Comparison of ENCODE assay signal across 12 cellular contexts in the genomic region with DNA sequence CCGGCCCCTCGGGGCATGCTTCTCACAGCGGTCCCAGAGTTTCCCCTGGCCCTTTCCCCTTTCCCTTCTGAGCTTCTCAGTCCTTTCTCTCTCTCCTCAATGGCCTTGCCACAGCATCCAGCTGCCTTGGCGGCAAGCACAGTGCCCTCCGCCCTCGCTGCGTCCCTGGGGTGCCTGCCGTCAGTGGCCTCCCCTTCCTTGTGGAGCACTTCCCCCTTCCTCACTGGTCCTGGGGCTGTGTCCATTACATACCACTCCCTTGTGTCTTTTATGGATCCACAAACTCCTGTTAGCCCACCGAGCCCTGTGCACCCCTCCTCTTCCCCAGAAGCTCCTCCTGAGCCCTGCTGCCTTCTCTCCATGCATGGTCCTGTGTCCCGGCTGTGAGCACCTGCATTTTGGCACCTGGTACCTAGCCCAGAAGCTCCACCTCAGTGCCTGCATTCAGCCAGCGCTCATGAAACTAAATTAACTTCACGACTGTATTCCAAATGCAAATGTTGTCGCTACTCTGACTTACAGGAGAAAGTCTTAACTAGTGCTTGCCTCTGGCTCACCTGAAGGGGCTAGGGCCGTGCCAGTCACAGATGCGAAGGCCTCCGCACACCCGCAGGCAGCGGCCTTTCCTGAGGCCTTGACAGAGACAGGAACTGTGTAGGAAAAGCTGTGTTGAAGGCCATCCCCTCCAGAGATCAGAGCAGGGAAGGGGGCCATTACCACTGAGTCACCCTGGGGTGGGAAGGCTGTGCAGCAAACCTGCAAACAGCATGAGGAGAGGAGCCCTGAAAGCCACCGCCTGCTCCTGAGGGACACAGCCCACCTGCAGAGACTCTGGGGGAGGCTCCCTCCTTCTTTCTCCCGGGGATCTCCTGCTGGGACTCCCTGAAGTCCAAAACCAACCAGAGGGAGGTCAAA. TPM values are rescaled to one million over a fixed set of nuclear protein-coding genes. Genes with fewer than 3 reads are reported as not detected.
A peak's percentile ranks its signal among the peaks of the same experiment; 100 is the strongest.
DNase-seq lines count a peak whose midpoint lies in the region; ATAC-seq and TF ChIP-seq lines count a peak whose summit lies in the region.
"Had no signal": no experiment of that assay in that cellular context is flagged by ENCODE, and none has a peak within 500 bp of the region (broad histone marks: within the 10 kb centered on the region; RNA-seq: fewer than 3 reads in every experiment).

No MANE protein-coding gene starts in this region.

- peaks cover 39% of the 10 kb centered on the region for H3K4me1 ChIP-seq in OCI-LY3 (ENCODE audit: low read length)

- peak overlapping the region; percentile 38 for H3K4me3 ChIP-seq in OCI-LY3 (ENCODE audit: low read length)
- peak overlapping the region; percentile 15; the same call in 1 of the 2 replicates for H3K4me3 ChIP-seq in iPS-18c (ENCODE audit: insufficient read depth, low read depth, low read length)

- no peak overlapping the region for H3K4me3 Mint-ChIP-seq in activated T-cell treated with anti-CD3 and anti-CD28 coated beads, Interleukin-2, amount 50 U/mL, for 4 hours

- H3K27ac ChIP-seq in OCI-LY3 (ENCODE audit: low read length), result no peak overlapping the region
- H3K27ac ChIP-seq in temporal lobe (ENCODE audit: low read depth, low read length), result peak overlapping the region; percentile 98

- no peak for TF ChIP-seq CTCF in OCI-LY3 (IDR thresholded peaks at IDR 0.05; ENCODE audit: low read depth, low read length)

- H3K36me3 ChIP-seq in OCI-LY3 (replicated peaks; ENCODE audit: low read depth, low read length), result no peaks in the 10 kb centered on the region

- H3K4me2 ChIP-seq in OCI-LY3 (ENCODE audit: low read length), result peak overlapping the region; percentile 61

- H3K4me1 Mint-ChIP-seq in activated T-cell treated with anti-CD3 and anti-CD28 coated beads, Interleukin-2, amount 50 U/mL, for 4 hours (ENCODE audit: low read depth), result peaks cover 20% of the 10 kb centered on the region

- H3K9ac ChIP-seq in OCI-LY3 (ENCODE audit: low read length), result peak overlapping the region; percentile 12; the same call in 1 of the 2 replicates

- ATAC-seq in activated T-cell treated with anti-CD3 and anti-CD28 coated beads, Interleukin-2, amount 50 U/mL, for 4 hours, result no peak
- ATAC-seq in GM21381 (IDR thresholded peaks at IDR 0.05; ENCODE audit: unreplicated experiment), result no peak
- ATAC-seq: activated naive CD4-positive, alpha-beta T cell treated with anti-CD3 and anti-CD28 coated beads, Interleukin-2, amount 50 U/mL, for 72 hours had no signal

- peaks cover 29% of the 10 kb centered on the region for H3K27me3 ChIP-seq in OCI-LY3 (ENCODE audit: low read depth, low read length)

- H3K36me3 Mint-ChIP-seq in activated T-cell treated with anti-CD3 and anti-CD28 coated beads, Interleukin-2, amount 50 U/mL, for 4 hours (ENCODE audit: insufficient read depth), result no peaks in the 10 kb centered on the region
- H3K36me3 Mint-ChIP-seq: activated naive CD4-positive, alpha-beta T cell treated with anti-CD3 and anti-CD28 coated beads, Interleukin-2, amount 50 U/mL, for 72 hours had no signal

- peak overlapping the region; percentile 18; the same call in 1 of the 2 replicates for H2AFZ ChIP-seq in OCI-LY3 (ENCODE audit: low read depth, low read length)

- no peaks in the 10 kb centered on the region for H3K9me3 ChIP-seq in OCI-LY3 (ENCODE audit: insufficient read depth, low read length)
- H3K9me3 ChIP-seq in iPS-18c (ENCODE audit: control insufficient read depth, insufficient read depth, low read length), result no peaks in the 10 kb centered on the region

- peaks cover 5% of the 10 kb centered on the region for H3K27me3 Mint-ChIP-seq in activated T-cell treated with anti-CD3 and anti-CD28 coated beads, Interleukin-2, amount 50 U/mL, for 4 hours (ENCODE audit: low read depth)

- DNase-seq in activated T-cell treated with anti-CD3 and anti-CD28 coated beads, Interleukin-2, amount 50 U/mL, for 4 hours, result peak; percentile 3
- no peak for DNase-seq in activated T-cell treated with anti-CD3 and anti-CD28 coated beads, Interleukin-2, amount 50 U/mL, for 1 hour
- DNase-seq in NCI-H1105 (lab: John Stamatoyannopoulos, UW), result no peak
- no peak for DNase-seq in AG08395 (ENCODE audit: low spot score)
- DNase-seq: DMS53, Right ventricle myocardium superior had no signal

- H3K9me3 Mint-ChIP-seq in activated T-cell treated with anti-CD3 and anti-CD28 coated beads, Interleukin-2, amount 50 U/mL, for 4 hours, result no peaks in the 10 kb centered on the region
- H3K9me3 Mint-ChIP-seq: activated naive CD4-positive, alpha-beta T cell treated with anti-CD3 and anti-CD28 coated beads, Interleukin-2, amount 50 U/mL, for 72 hours; IgD-negative memory B cell had no signal

- no peaks in the 10 kb centered on the region for H3K79me2 ChIP-seq in OCI-LY3 (ENCODE audit: low read length)

- no peaks in the 10 kb centered on the region for H4K20me1 ChIP-seq in OCI-LY3 (ENCODE audit: insufficient read depth, low read length)

RNA-seq across cellular contexts. Expression of a gene that starts 19.1 kb away (rescaled TPM):
- 10 to 100 TPM; 75.0 to 82.8 (median 81.8) TPM for total RNA-seq in activated T-cell treated with anti-CD3 and anti-CD28 coated beads, Interleukin-2, amount 50 U/mL, for 4 hours
- 27.8 TPM for total RNA-seq in temporal lobe
